In the genomic region with DNA sequence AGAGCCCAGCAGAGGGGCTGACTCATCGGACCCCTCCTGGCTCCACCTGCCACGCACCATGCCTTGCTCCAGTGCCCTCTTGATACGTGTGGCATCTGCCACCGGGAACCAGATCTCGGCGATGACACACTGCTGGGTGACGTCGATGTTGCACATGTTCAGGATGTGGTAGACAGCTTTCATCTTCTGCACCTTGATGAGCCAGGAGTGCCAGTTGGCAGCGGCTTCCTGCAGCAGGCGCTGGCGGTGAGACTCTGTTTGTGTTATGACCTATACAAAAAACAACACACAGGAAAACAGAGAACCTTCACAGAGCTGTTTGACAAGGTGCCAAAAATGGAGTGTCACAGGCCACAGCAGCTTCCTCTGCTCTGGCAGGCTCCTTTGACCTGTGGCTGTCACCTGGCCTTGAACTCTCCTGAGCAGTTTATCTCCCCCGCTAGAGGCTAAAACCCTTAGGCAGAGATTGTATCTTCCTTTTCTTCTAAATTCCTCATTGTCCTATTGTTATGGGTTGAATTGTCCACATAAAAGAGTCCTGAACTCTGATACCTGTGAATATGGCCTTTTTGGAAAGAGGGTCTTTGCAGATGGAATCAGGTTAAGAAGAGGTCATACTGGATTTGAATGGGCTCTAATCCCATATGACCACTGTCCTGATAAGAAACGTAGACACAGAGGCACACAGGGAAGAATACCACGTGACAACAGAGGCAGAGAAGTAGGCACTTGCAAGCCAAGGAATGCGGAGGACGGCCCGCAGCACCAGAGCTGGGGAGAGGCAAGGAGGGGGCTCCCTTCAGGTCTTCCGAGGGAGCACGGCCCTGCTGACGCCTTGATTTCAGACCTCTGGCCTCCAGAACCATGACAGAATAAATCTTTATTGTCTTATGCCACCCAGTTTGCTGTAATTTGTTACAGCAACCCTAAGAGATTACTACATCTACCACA, we compare ENCODE assay signal across 1 cellular context.
TF ChIP-seq lines count a peak whose summit lies in the region.

No MANE protein-coding gene starts in this region.

TF ChIP-seq in HepG2, 621 proteins besides CTCF, POLR2A, EP300 and RAD21 (continues in another document):
- TF ChIP-seq CBX1 (IDR thresholded peaks at IDR 0.05; ENCODE audit: low read depth) (no peak), RXRA (CRISPR knock-in tag; IDR thresholded peaks at IDR 0.05) (peak; percentile 96), THYN1 (CRISPR knock-in tag; IDR thresholded peaks at IDR 0.05; ENCODE audit: borderline replicate concordance, low read depth) (no peak), ZNF263 (CRISPR knock-in tag; IDR thresholded peaks at IDR 0.05) (no peak), FOXK1 (CRISPR knock-in tag; IDR thresholded peaks at IDR 0.05; ENCODE audit: borderline replicate concordance, low read depth) (0 out of 2 replicates have a peak, but pooled peaks have one; percentile 36), NFIC (IDR thresholded peaks at IDR 0.05; ENCODE audit: low read length) (peak; percentile 66; the same call in 1 of the 2 replicates), KDM1A (CRISPR knock-in tag; IDR thresholded peaks at IDR 0.05) (peak; percentile 26; the same call in 1 of the 2 replicates), THAP11 (CRISPR knock-in tag; IDR thresholded peaks at IDR 0.05) (0 out of 2 replicates have a peak, but pooled peaks have one; percentile 21), ZNF431 (CRISPR knock-in tag; IDR thresholded peaks at IDR 0.05; ENCODE audit: borderline replicate concordance, low read depth) (0 out of 2 replicates have a peak, but pooled peaks have one; percentile 6), RXRB (CRISPR knock-in tag; IDR thresholded peaks at IDR 0.05; ENCODE audit: borderline replicate concordance) (peak; percentile 93), CREB1 (IDR thresholded peaks at IDR 0.05) (peak; percentile 87), CREB1 (CRISPR knock-in tag; IDR thresholded peaks at IDR 0.05) (peak; percentile 78), ETV5 (CRISPR knock-in tag; IDR thresholded peaks at IDR 0.05; ENCODE audit: borderline replicate concordance) (peak; percentile 76; the same call in 1 of the 2 replicates), NCOR1 (IDR thresholded peaks at IDR 0.05; ENCODE audit: borderline replicate concordance, low read length) (peak; percentile 33; the same call in 1 of the 2 replicates), CEBPG (CRISPR knock-in tag; IDR thresholded peaks at IDR 0.05) (no peak), ZNF766 (CRISPR knock-in tag; IDR thresholded peaks at IDR 0.05; ENCODE audit: borderline replicate concordance) (0 out of 2 replicates have a peak, but pooled peaks have one; percentile 53), HNF4A (CRISPR knock-in tag; IDR thresholded peaks at IDR 0.05) (peak; percentile 34; the same call in 1 of the 2 replicates), HMG20B (CRISPR knock-in tag; conservative IDR thresholded peaks at IDR 0.05) (no peak), GATAD2A (CRISPR knock-in tag; IDR thresholded peaks at IDR 0.05) (peak; percentile 81), HNRNPL (IDR thresholded peaks at IDR 0.05; ENCODE audit: low read depth, low read length) (peak; percentile 93), NCOA1 (CRISPR knock-in tag; IDR thresholded peaks at IDR 0.05) (no peak), HMG20A (CRISPR knock-in tag; IDR thresholded peaks at IDR 0.05; ENCODE audit: borderline replicate concordance) (peak; percentile 88), HOXA3 (CRISPR knock-in tag; IDR thresholded peaks at IDR 0.05) (peak; percentile 32; the same call in 1 of the 2 replicates), CBFB (CRISPR knock-in tag; IDR thresholded peaks at IDR 0.05) (0 out of 2 replicates have a peak, but pooled peaks have one; percentile 28), NR2F6 (IDR thresholded peaks at IDR 0.05) (peak; percentile 89), NR2F6 (CRISPR knock-in tag; IDR thresholded peaks at IDR 0.05) (peak; percentile 88), ARNT2 (CRISPR knock-in tag; IDR thresholded peaks at IDR 0.05; ENCODE audit: low read depth) (peak; percentile 57; the same call in 1 of the 2 replicates), TCF7 (IDR thresholded peaks at IDR 0.05; ENCODE audit: low read depth) (peak; percentile 62), MIER3 (CRISPR knock-in tag; IDR thresholded peaks at IDR 0.05; ENCODE audit: borderline replicate concordance) (0 out of 2 replicates have a peak, but pooled peaks have one; percentile 22)
- TF ChIP-seq, protein P1, sequence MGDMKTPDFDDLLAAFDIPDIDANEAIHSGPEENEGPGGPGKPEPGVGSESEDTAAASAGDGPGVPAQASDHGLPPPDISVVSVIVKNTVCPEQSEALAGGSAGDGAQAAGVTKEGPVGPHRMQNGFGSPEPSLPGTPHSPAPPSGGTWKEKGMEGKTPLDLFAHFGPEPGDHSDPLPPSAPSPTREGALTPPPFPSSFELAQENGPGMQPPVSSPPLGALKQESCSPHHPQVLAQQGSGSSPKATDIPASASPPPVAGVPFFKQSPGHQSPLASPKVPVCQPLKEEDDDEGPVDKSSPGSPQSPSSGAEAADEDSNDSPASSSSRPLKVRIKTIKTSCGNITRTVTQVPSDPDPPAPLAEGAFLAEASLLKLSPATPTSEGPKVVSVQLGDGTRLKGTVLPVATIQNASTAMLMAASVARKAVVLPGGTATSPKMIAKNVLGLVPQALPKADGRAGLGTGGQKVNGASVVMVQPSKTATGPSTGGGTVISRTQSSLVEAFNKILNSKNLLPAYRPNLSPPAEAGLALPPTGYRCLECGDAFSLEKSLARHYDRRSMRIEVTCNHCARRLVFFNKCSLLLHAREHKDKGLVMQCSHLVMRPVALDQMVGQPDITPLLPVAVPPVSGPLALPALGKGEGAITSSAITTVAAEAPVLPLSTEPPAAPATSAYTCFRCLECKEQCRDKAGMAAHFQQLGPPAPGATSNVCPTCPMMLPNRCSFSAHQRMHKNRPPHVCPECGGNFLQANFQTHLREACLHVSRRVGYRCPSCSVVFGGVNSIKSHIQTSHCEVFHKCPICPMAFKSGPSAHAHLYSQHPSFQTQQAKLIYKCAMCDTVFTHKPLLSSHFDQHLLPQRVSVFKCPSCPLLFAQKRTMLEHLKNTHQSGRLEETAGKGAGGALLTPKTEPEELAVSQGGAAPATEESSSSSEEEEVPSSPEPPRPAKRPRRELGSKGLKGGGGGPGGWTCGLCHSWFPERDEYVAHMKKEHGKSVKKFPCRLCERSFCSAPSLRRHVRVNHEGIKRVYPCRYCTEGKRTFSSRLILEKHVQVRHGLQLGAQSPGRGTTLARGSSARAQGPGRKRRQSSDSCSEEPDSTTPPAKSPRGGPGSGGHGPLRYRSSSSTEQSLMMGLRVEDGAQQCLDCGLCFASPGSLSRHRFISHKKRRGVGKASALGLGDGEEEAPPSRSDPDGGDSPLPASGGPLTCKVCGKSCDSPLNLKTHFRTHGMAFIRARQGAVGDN (CRISPR knock-in tag; IDR thresholded peaks at IDR 0.05), result peak; percentile 82
- TF ChIP-seq, protein P2, sequence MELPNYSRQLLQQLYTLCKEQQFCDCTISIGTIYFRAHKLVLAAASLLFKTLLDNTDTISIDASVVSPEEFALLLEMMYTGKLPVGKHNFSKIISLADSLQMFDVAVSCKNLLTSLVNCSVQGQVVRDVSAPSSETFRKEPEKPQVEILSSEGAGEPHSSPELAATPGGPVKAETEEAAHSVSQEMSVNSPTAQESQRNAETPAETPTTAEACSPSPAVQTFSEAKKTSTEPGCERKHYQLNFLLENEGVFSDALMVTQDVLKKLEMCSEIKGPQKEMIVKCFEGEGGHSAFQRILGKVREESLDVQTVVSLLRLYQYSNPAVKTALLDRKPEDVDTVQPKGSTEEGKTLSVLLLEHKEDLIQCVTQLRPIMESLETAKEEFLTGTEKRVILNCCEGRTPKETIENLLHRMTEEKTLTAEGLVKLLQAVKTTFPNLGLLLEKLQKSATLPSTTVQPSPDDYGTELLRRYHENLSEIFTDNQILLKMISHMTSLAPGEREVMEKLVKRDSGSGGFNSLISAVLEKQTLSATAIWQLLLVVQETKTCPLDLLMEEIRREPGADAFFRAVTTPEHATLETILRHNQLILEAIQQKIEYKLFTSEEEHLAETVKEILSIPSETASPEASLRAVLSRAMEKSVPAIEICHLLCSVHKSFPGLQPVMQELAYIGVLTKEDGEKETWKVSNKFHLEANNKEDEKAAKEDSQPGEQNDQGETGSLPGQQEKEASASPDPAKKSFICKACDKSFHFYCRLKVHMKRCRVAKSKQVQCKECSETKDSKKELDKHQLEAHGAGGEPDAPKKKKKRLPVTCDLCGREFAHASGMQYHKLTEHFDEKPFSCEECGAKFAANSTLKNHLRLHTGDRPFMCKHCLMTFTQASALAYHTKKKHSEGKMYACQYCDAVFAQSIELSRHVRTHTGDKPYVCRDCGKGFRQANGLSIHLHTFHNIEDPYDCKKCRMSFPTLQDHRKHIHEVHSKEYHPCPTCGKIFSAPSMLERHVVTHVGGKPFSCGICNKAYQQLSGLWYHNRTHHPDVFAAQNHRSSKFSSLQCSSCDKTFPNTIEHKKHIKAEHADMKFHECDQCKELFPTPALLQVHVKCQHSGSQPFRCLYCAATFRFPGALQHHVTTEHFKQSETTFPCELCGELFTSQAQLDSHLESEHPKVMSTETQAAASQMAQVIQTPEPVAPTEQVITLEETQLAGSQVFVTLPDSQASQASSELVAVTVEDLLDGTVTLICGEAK (IDR thresholded peaks at IDR 0.05), result no peak
- TF ChIP-seq, protein P2 (CRISPR knock-in tag; IDR thresholded peaks at IDR 0.05), result no peak
- TF ChIP-seq, protein P3, sequence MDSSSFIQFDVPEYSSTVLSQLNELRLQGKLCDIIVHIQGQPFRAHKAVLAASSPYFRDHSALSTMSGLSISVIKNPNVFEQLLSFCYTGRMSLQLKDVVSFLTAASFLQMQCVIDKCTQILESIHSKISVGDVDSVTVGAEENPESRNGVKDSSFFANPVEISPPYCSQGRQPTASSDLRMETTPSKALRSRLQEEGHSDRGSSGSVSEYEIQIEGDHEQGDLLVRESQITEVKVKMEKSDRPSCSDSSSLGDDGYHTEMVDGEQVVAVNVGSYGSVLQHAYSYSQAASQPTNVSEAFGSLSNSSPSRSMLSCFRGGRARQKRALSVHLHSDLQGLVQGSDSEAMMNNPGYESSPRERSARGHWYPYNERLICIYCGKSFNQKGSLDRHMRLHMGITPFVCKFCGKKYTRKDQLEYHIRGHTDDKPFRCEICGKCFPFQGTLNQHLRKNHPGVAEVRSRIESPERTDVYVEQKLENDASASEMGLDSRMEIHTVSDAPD (CRISPR knock-in tag; IDR thresholded peaks at IDR 0.05), result peak; percentile 55; the same call in 1 of the 2 replicates
- TF ChIP-seq, protein P4, sequence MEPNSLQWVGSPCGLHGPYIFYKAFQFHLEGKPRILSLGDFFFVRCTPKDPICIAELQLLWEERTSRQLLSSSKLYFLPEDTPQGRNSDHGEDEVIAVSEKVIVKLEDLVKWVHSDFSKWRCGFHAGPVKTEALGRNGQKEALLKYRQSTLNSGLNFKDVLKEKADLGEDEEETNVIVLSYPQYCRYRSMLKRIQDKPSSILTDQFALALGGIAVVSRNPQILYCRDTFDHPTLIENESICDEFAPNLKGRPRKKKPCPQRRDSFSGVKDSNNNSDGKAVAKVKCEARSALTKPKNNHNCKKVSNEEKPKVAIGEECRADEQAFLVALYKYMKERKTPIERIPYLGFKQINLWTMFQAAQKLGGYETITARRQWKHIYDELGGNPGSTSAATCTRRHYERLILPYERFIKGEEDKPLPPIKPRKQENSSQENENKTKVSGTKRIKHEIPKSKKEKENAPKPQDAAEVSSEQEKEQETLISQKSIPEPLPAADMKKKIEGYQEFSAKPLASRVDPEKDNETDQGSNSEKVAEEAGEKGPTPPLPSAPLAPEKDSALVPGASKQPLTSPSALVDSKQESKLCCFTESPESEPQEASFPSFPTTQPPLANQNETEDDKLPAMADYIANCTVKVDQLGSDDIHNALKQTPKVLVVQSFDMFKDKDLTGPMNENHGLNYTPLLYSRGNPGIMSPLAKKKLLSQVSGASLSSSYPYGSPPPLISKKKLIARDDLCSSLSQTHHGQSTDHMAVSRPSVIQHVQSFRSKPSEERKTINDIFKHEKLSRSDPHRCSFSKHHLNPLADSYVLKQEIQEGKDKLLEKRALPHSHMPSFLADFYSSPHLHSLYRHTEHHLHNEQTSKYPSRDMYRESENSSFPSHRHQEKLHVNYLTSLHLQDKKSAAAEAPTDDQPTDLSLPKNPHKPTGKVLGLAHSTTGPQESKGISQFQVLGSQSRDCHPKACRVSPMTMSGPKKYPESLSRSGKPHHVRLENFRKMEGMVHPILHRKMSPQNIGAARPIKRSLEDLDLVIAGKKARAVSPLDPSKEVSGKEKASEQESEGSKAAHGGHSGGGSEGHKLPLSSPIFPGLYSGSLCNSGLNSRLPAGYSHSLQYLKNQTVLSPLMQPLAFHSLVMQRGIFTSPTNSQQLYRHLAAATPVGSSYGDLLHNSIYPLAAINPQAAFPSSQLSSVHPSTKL (CRISPR knock-in tag; IDR thresholded peaks at IDR 0.05), result peak; percentile 84
- TF ChIP-seq, protein P5, sequence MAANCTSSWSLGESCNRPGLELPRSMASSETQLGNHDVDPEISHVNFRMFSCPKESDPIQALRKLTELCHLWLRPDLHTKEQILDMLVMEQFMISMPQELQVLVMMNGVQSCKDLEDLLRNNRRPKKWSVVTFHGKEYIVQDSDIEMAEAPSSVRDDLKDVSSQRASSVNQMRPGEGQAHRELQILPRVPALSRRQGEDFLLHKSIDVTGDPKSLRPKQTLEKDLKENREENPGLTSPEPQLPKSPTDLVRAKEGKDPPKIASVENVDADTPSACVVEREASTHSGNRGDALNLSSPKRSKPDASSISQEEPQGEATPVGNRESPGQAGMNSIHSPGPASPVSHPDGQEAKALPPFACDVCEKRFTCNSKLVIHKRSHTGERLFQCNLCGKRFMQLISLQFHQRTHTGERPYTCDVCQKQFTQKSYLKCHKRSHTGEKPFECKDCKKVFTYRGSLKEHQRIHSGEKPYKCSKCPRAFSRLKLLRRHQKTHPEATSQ (CRISPR knock-in tag; IDR thresholded peaks at IDR 0.05; ENCODE audit: borderline replicate concordance), result no peak
